Comparison of ENCODE assay signal across 8 cellular contexts in the genomic region with DNA sequence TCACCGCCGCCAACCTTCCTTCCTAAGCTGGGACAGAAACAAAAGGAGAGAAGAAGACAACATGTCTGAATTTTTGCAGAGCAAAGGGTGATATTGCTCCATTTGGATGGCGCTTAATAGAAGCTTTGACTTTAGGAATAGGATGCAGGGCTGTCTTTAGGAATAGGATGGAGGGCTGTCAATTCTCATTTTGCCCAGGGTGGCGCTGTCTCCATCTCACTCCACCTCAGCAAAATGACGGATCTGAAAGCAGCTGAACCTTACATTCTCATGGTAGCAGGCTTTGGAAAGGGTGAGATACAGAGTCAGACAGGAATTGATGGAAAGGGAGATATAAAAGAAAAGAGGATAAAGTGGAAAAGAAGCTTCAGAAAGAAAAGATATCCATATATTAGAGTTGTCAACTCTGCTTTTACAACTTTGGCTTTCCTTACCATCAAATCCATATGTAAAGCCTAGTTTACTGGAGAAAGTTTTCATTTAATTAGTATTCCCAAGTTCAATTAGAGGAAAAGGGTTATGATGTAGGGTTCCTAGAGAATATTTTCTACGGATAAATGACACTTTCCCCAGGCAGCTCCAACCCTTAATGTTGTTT. TPM values are rescaled to one million over a fixed set of nuclear protein-coding genes. Genes with fewer than 3 reads are reported as not detected.
DNase-seq lines count a peak whose midpoint lies in the region; ATAC-seq and TF ChIP-seq lines count a peak whose summit lies in the region.

No MANE protein-coding gene starts in this region.

- H3K9me3 ChIP-seq in SJSA1 (replicated peaks): no peaks in the 10 kb centered on the region
- H3K9me3 ChIP-seq in skeletal muscle satellite cell (replicated peaks; ENCODE audit: low read length): no peaks in the 10 kb centered on the region
- no peaks in the 10 kb centered on the region for H3K9me3 ChIP-seq in aorta (ENCODE audit: control insufficient read depth, low read length)

- DNase-seq in HCEC 1CT (peak; percentile 64), LNCaP clone FGC (ENCODE audit: low read depth) (no peak), SJSA1 (ENCODE audit: low read depth in 1 of 2, low spot score in 2 of 2) (peak in 1 of 2 experiments; percentile 57), astrocyte of the hippocampus (ENCODE audit: low read depth, low spot score) (peak; percentile 82), aorta (no peak)

- H3K27ac ChIP-seq in SJSA1: no peak overlapping the region
- H3K27ac ChIP-seq in aorta (ENCODE audit: low read depth in 1 of 2, low read length in 2 of 2): no peak overlapping the region

- ATAC-seq in aorta (ENCODE audit: low FRiP score): no peak

- peaks cover 26% of the 10 kb centered on the region for H3K36me3 ChIP-seq in SJSA1
- peaks cover 12% of the 10 kb centered on the region for H3K36me3 ChIP-seq in skeletal muscle satellite cell (ENCODE audit: insufficient read depth, low read length)
- no peaks in the 10 kb centered on the region for H3K36me3 ChIP-seq in aorta (ENCODE audit: control insufficient read depth in 1 of 2, insufficient read depth in 2 of 2, low read length in 1 of 2)

- H3K4me3 ChIP-seq in LNCaP clone FGC (ENCODE audit: low read depth, low read length) (no peak overlapping the region), SJSA1 (peak overlapping the region; percentile 72), iPS-11a (ENCODE audit: low read depth, low read length) (peak overlapping the region; percentile 66), skeletal muscle satellite cell (ENCODE audit: low read length) (peak overlapping the region; percentile 87), aorta (ENCODE audit: low read length in 2 of 2) (no peak overlapping the region)

- TF ChIP-seq CTCF in GM12872 (IDR thresholded peaks at IDR 0.05; ENCODE audit: insufficient read depth, low read depth, low read length) (peak; percentile 95), LNCaP clone FGC (IDR thresholded peaks at IDR 0.05; ENCODE audit: control insufficient read depth, extremely low read depth, insufficient read depth) (peak; percentile 74)

- H3K9ac ChIP-seq in skeletal muscle satellite cell (ENCODE audit: low read depth, low read length): peak overlapping the region; percentile 82

- WGBS in aorta, 2 donors: 11 to 12% methylated on average over 6 of the region's 6 CpGs

- peak overlapping the region; percentile 86 for H3K4me2 ChIP-seq in skeletal muscle satellite cell (ENCODE audit: low read length)

- intact Hi-C loops in aorta (cut with DNase I): loop anchor here in 1 of 2 donors (10.0 kb wide), 1 partner anchor 172 kb away; a partner anchor contains a TSS

- peaks cover 27% of the 10 kb centered on the region for H3K4me1 ChIP-seq in SJSA1 (replicated peaks)
- H3K4me1 ChIP-seq in skeletal muscle satellite cell (ENCODE audit: control insufficient read depth, insufficient read depth, low read length): peaks cover 19% of the 10 kb centered on the region
- no peaks in the 10 kb centered on the region for H3K4me1 ChIP-seq in aorta (ENCODE audit: control insufficient read depth in 1 of 2, insufficient read depth in 2 of 2, low read length in 2 of 2)

- H3K27me3 ChIP-seq in SJSA1 (replicated peaks) (no peaks in the 10 kb centered on the region), skeletal muscle satellite cell (ENCODE audit: control insufficient read depth, insufficient read depth, low read length) (peaks cover 4% of the 10 kb centered on the region), aorta (ENCODE audit: control insufficient read depth in 1 of 2, insufficient read depth in 2 of 2, low read length in 1 of 2) (no peaks in the 10 kb centered on the region)

RNA-seq across cellular contexts. Expression of a gene that starts 57.6 kb away (rescaled TPM):
- 5.1 and 5.8 TPM in 2 replicates for total RNA-seq in SJSA1 (2014; rRNA removed; shearing (Covaris generic))
- total RNA-seq in skeletal muscle satellite cell (2012; rRNA removed): 2.0 TPM in 2 replicates
- total RNA-seq in aorta: 1 to 10 TPM; 1.9 to 6.2 TPM
- 1 to 10 TPM in 1 of 2 donors, under 1 TPM in 1; 0.63 to 4.2 TPM for polyA plus RNA-seq in aorta

Comparison
In these comparisons a context has a peak if more than half of its experiments do, and no peak if none do; other contexts are left out.
1. DNase-seq: peak in HCEC 1CT (single experiment) and astrocyte of the hippocampus (single experiment); none in LNCaP clone FGC (single experiment) and aorta (0 of 2).
2. H3K4me3 ChIP-seq: peak in SJSA1 (single experiment), iPS-11a (single experiment) and skeletal muscle satellite cell (single experiment); none in LNCaP clone FGC (single experiment) and aorta (0 of 2).